ENCODE assay signal across 1 cellular context in genomic region chr15:101446527-101447167, GRCh38.
TF ChIP-seq lines count a peak whose summit lies in the region.

No MANE protein-coding gene starts in this region.

TF ChIP-seq in HepG2, 621 proteins besides CTCF, POLR2A, EP300 and RAD21 (continued from another document and continues in another):
- TF ChIP-seq ZNF253 (CRISPR knock-in tag; IDR thresholded peaks at IDR 0.05; ENCODE audit: borderline replicate concordance), result no peak
- no peak for TF ChIP-seq ZNF33A (CRISPR knock-in tag; IDR thresholded peaks at IDR 0.05; ENCODE audit: borderline replicate concordance)
- TF ChIP-seq MATR3 (CRISPR knock-in tag; IDR thresholded peaks at IDR 0.05), result no peak
- TF ChIP-seq FOXA1 (IDR thresholded peaks at IDR 0.05), result no peak
- 0 out of 2 replicates have a peak, but pooled peaks have one; percentile 1 for TF ChIP-seq FOXA1 (CRISPR knock-in tag; IDR thresholded peaks at IDR 0.05)
- no peak for TF ChIP-seq ISX (CRISPR knock-in tag; conservative IDR thresholded peaks at IDR 0.05)
- TF ChIP-seq XBP1 (CRISPR knock-in tag; IDR thresholded peaks at IDR 0.05), result no peak
- TF ChIP-seq FOXK1 (CRISPR knock-in tag; IDR thresholded peaks at IDR 0.05; ENCODE audit: borderline replicate concordance, low read depth), result no peak
- TF ChIP-seq TCF7L2 (IDR thresholded peaks at IDR 0.05; ENCODE audit: low read depth, low read length), result no peak
- no peak for TF ChIP-seq TFAP4 (IDR thresholded peaks at IDR 0.05; ENCODE audit: borderline replicate concordance, low read depth)
- no peak; the same call in 1 of the 2 replicates for TF ChIP-seq RBFOX2 (IDR thresholded peaks at IDR 0.05; ENCODE audit: low read depth, low read length)
- no peak for TF ChIP-seq ZNF276 (CRISPR knock-in tag; IDR thresholded peaks at IDR 0.05; ENCODE audit: low read depth)
- 0 out of 2 replicates have a peak, but pooled peaks have one; percentile 17 for TF ChIP-seq ZNF160 (CRISPR knock-in tag; IDR thresholded peaks at IDR 0.05)
- TF ChIP-seq KDM2A (CRISPR knock-in tag; IDR thresholded peaks at IDR 0.05; ENCODE audit: borderline replicate concordance, low read depth), result peak; percentile 49; the same call in 1 of the 2 replicates
- TF ChIP-seq ZMAT3 (CRISPR knock-in tag; conservative IDR thresholded peaks at IDR 0.05), result no peak
- no peak for TF ChIP-seq ZNF446 (CRISPR knock-in tag; IDR thresholded peaks at IDR 0.05)
- no peak for TF ChIP-seq ZNF235 (CRISPR knock-in tag; IDR thresholded peaks at IDR 0.05; ENCODE audit: borderline replicate concordance)
- no peak; the same call in 1 of the 2 replicates for TF ChIP-seq FOXO1 (CRISPR knock-in tag; IDR thresholded peaks at IDR 0.05)
- TF ChIP-seq ISL2 (CRISPR knock-in tag; IDR thresholded peaks at IDR 0.05), result no peak
- TF ChIP-seq PBX3 (CRISPR knock-in tag; IDR thresholded peaks at IDR 0.05; ENCODE audit: borderline replicate concordance), result no peak
- TF ChIP-seq KLF16 (CRISPR knock-in tag; IDR thresholded peaks at IDR 0.05), result no peak
- peak; percentile 67; the same call in 1 of the 2 replicates for TF ChIP-seq KDM1A (CRISPR knock-in tag; IDR thresholded peaks at IDR 0.05)
- TF ChIP-seq ZNF260 (CRISPR knock-in tag; IDR thresholded peaks at IDR 0.05; ENCODE audit: borderline replicate concordance, low read depth), result no peak
- TF ChIP-seq ZNF496 (CRISPR knock-in tag; IDR thresholded peaks at IDR 0.05; ENCODE audit: insufficient replicate concordance), result no peak
- no peak for TF ChIP-seq PHF20 (CRISPR knock-in tag; IDR thresholded peaks at IDR 0.05)
- TF ChIP-seq HDAC1 (CRISPR knock-in tag; IDR thresholded peaks at IDR 0.05), result peak; percentile 67
- peak in 1 of 2 experiments; percentile 40; a peak in 1 of 4 replicates for TF ChIP-seq MAFK (conservative IDR thresholded peaks at IDR 0.05 in 1 of 2, IDR thresholded peaks at IDR 0.05 in 1 of 2; ENCODE audit: low read length in 2 of 2)
- peak; percentile 75 for TF ChIP-seq TBX2 (CRISPR knock-in tag; IDR thresholded peaks at IDR 0.05; ENCODE audit: borderline replicate concordance)
- TF ChIP-seq ATF4 (CRISPR knock-in tag; IDR thresholded peaks at IDR 0.05), result peak in 1 of 2 experiments; percentile 31; a peak in 1 of 4 replicates
- no peak for TF ChIP-seq SIN3B (IDR thresholded peaks at IDR 0.05; ENCODE audit: low read length)
- TF ChIP-seq IRF2 (CRISPR knock-in tag; IDR thresholded peaks at IDR 0.05), result no peak; the same call in 1 of the 2 replicates
- TF ChIP-seq CBX2 (IDR thresholded peaks at IDR 0.05; ENCODE audit: low read depth, low read length), result no peak
- no peak for TF ChIP-seq CBX2 (CRISPR knock-in tag; IDR thresholded peaks at IDR 0.05; ENCODE audit: low read depth)
- TF ChIP-seq POGZ (CRISPR knock-in tag; IDR thresholded peaks at IDR 0.05), result no peak; the same call in 1 of the 2 replicates
- no peak for TF ChIP-seq ZNF18 (CRISPR knock-in tag; IDR thresholded peaks at IDR 0.05; ENCODE audit: insufficient replicate concordance)
- TF ChIP-seq SMAD3 (CRISPR knock-in tag; IDR thresholded peaks at IDR 0.05), result no peak
- no peak for TF ChIP-seq SMYD3 (CRISPR knock-in tag; IDR thresholded peaks at IDR 0.05)
- TF ChIP-seq ZNF772 (CRISPR knock-in tag; IDR thresholded peaks at IDR 0.05), result no peak
- no peak for TF ChIP-seq TFDP1 (CRISPR knock-in tag; IDR thresholded peaks at IDR 0.05; ENCODE audit: borderline replicate concordance)
- no peak for TF ChIP-seq NR3C1 (CRISPR knock-in tag; IDR thresholded peaks at IDR 0.05)
- TF ChIP-seq SKIL (CRISPR knock-in tag; IDR thresholded peaks at IDR 0.05; ENCODE audit: borderline replicate concordance), result no peak
- TF ChIP-seq ZIK1 (CRISPR knock-in tag; IDR thresholded peaks at IDR 0.05; ENCODE audit: borderline replicate concordance, low read depth), result no peak
- no peak for TF ChIP-seq SMAD9 (CRISPR knock-in tag; IDR thresholded peaks at IDR 0.05)
- no peak for TF ChIP-seq ZNF350 (CRISPR knock-in tag; IDR thresholded peaks at IDR 0.05; ENCODE audit: borderline replicate concordance, low read depth)
- no peak for TF ChIP-seq U2AF2 (IDR thresholded peaks at IDR 0.05; ENCODE audit: low read depth, low read length)
- TF ChIP-seq RNF2 (conservative IDR thresholded peaks at IDR 0.05; ENCODE audit: low read depth), result no peak
- no peak for TF ChIP-seq SRSF4 (IDR thresholded peaks at IDR 0.05; ENCODE audit: low read depth, low read length, poor library complexity, severe bottlenecking)
- TF ChIP-seq SP5 (CRISPR knock-in tag; IDR thresholded peaks at IDR 0.05; ENCODE audit: borderline replicate concordance, low read depth), result no peak
- TF ChIP-seq SRY (CRISPR knock-in tag; IDR thresholded peaks at IDR 0.05), result no peak
- no peak for TF ChIP-seq CSRNP2 (CRISPR knock-in tag; conservative IDR thresholded peaks at IDR 0.05; ENCODE audit: low read depth)
- TF ChIP-seq CERS6 (CRISPR knock-in tag; IDR thresholded peaks at IDR 0.05), result no peak
- TF ChIP-seq ZFP37 (CRISPR knock-in tag; IDR thresholded peaks at IDR 0.05; ENCODE audit: borderline replicate concordance), result no peak
- no peak for TF ChIP-seq ZNF652 (CRISPR knock-in tag; IDR thresholded peaks at IDR 0.05; ENCODE audit: borderline replicate concordance, low read depth)
- TF ChIP-seq ZNF607 (CRISPR knock-in tag; IDR thresholded peaks at IDR 0.05; ENCODE audit: borderline replicate concordance), result no peak
- no peak for TF ChIP-seq PRDM15 (CRISPR knock-in tag; IDR thresholded peaks at IDR 0.05)
